ENCODE assay signal across 23 cellular contexts in genomic region chr7:143463556-143463955, GRCh38. TPM values are rescaled to one million over a fixed set of nuclear protein-coding genes. Genes with fewer than 3 reads are reported as not detected.
"Had no signal": no experiment of that assay in that cellular context is flagged by ENCODE, and none has a peak within 500 bp of the region (broad histone marks: within the 10 kb centered on the region; RNA-seq: fewer than 3 reads in every experiment).

No MANE protein-coding gene starts in this region.

- H3K4me3 ChIP-seq: lung, psoas muscle, skin epidermis had no signal

- H3K27ac ChIP-seq: brain microvascular endothelial cell, psoas muscle had no signal

- H3K36me3 ChIP-seq: brain microvascular endothelial cell had no signal

- DNase-seq: activated CD4-positive, alpha-beta T cell treated with anti-CD3 and anti-CD28 coated beads, Interleukin-2, amount 50 U/mL, for 1 hour; activated CD8-positive, alpha-beta memory T cell treated with anti-CD3 and anti-CD28 coated beads for 24 hours; activated CD8-positive, alpha-beta memory T cell treated with anti-CD3 and anti-CD28 coated beads, Interleukin-2, amount 50 U/mL, for 48 hours; activated effector memory CD4-positive, alpha-beta T cell treated with Interleukin-2 at 50 U/mL for 16 hours; activated naive CD4-positive, alpha-beta T cell treated with anti-CD3 and anti-CD28 coated beads, Interleukin-2, amount 50 U/mL, for 16 hours; activated T-cell treated with anti-CD3 and anti-CD28 coated beads, Interleukin-2, amount 50 U/mL, for 48 hours; aorta; brain microvascular endothelial cell; central memory CD4-positive, alpha-beta T cell; endodermal cell; hypothalamus; nephron progenitor cell; occipital lobe; psoas muscle; right cardiac atrium; stimulated activated naive CD8-positive, alpha-beta T cell treated with anti-CD3 and anti-CD28 coated beads, Interleukin-15, Interleukin-2, amounts not matched to agents 100 U/mL and 50 U/mL, for 24 hours; substantia nigra had no signal

- H3K4me1 ChIP-seq: psoas muscle had no signal

- H3K9me3 ChIP-seq: psoas muscle had no signal

- H3K27me3 ChIP-seq: brain microvascular endothelial cell had no signal

RNA-seq across cellular contexts. Expression of gene TAS2R41, which starts 14.1 kb away (rescaled TPM):
- total RNA-seq: epithelial cell of proximal tubule; frontal cortex; myocyte; occipital lobe; psoas muscle; right cardiac atrium; T-helper 2 cell treated with Interferon-gamma antibody and Interleukin-4, amounts not matched to agents 100 ng/mL and 5 ng/mL, for 36 hours had no signal

RNA-seq across cellular contexts. Expression of gene TAS2R60, which starts 20.3 kb away (rescaled TPM):
- total RNA-seq: epithelial cell of proximal tubule; frontal cortex; myocyte; occipital lobe; psoas muscle; right cardiac atrium; T-helper 2 cell treated with Interferon-gamma antibody and Interleukin-4, amounts not matched to agents 100 ng/mL and 5 ng/mL, for 36 hours had no signal

RNA-seq across cellular contexts. Expression of gene EPHA1, which starts 54.9 kb away (rescaled TPM):
- total RNA-seq: myocyte, occipital lobe had no signal
